ENCODE assay signal across 12 cellular contexts in genomic region chr17:59558953-59559352, GRCh38. TPM values are rescaled to one million over a fixed set of nuclear protein-coding genes. Genes with fewer than 3 reads are reported as not detected.
A peak's percentile ranks its signal among the peaks of the same experiment; 100 is the strongest.
DNase-seq lines count a peak whose midpoint lies in the region; ATAC-seq and TF ChIP-seq lines count a peak whose summit lies in the region.
"Had no signal": no experiment of that assay in that cellular context is flagged by ENCODE, and none has a peak within 500 bp of the region (broad histone marks: within the 10 kb centered on the region; RNA-seq: fewer than 3 reads in every experiment).

No MANE protein-coding gene starts in this region.

- no peak overlapping the region for H3K4me3 ChIP-seq in endodermal cell (ENCODE audit: low read length)
- no peak overlapping the region for H3K4me3 ChIP-seq in psoas muscle
- H3K4me3 ChIP-seq in transverse colon: no peak overlapping the region
- H3K4me3 ChIP-seq: coronary artery had no signal

- intact Hi-C loops in psoas muscle (cut with DNase I): loop anchor here in 1 of 2 donors (10.0 kb wide), 1 partner anchor 244 kb away; no protein-coding TSS in a partner anchor
- intact Hi-C loops in transverse colon (cut with DNase I; ENCODE audit: low total_unique reads): no loop called here

- no peaks in the 10 kb centered on the region for H3K9me3 ChIP-seq in endodermal cell (ENCODE audit: control insufficient read depth, low read length)
- no peaks in the 10 kb centered on the region for H3K9me3 ChIP-seq in psoas muscle
- no peaks in the 10 kb centered on the region for H3K9me3 ChIP-seq in transverse colon

- no peak overlapping the region for H3K27ac ChIP-seq in endodermal cell (ENCODE audit: low read depth, low read length)
- no peak overlapping the region for H3K27ac ChIP-seq in psoas muscle
- no peak overlapping the region for H3K27ac ChIP-seq in transverse colon
- H3K27ac ChIP-seq: coronary artery had no signal

- TF ChIP-seq CTCF in endodermal cell (conservative IDR thresholded peaks at IDR 0.05): peak; percentile 67
- TF ChIP-seq CTCF in psoas muscle (IDR thresholded peaks at IDR 0.05): peak; percentile 26
- peak in 1 of 5 experiments; percentile 7 for TF ChIP-seq CTCF in transverse colon (IDR thresholded peaks at IDR 0.05)

- no peak for TF ChIP-seq POLR2A in transverse colon (IDR thresholded peaks at IDR 0.05)

- no peaks in the 10 kb centered on the region for H3K36me3 Mint-ChIP-seq in endodermal cell (ENCODE audit: low read depth)

- no peak overlapping the region for H3K27ac Mint-ChIP-seq in endodermal cell

- H3K36me3 ChIP-seq in endodermal cell (ENCODE audit: control insufficient read depth, insufficient read depth, low read length): no peaks in the 10 kb centered on the region
- H3K36me3 ChIP-seq in psoas muscle (ENCODE audit: insufficient read depth in 1 of 2, low read depth in 1 of 2): no peaks in the 10 kb centered on the region
- H3K36me3 ChIP-seq in transverse colon: no peaks in the 10 kb centered on the region

- ATAC-seq in psoas muscle: no peak

- no peak overlapping the region for H3K9ac ChIP-seq in endodermal cell (ENCODE audit: extremely low read depth, low read length, poor library complexity, severe bottlenecking)

- in situ Hi-C loops in transverse colon (cut with MboI; ENCODE audit: low pct_ligation_motif_present in 1 of 4, low pct_unique_long_range_greater_than_20kb in 1 of 4, low sequenced_read_pairs in 3 of 4): loop anchor here in 3 of 4 donors (25.0 kb wide), 1 partner anchor 247 kb away; no protein-coding TSS in a partner anchor

- H3K4me1 ChIP-seq in endodermal cell (ENCODE audit: control insufficient read depth, insufficient read depth, low read length) (no peaks in the 10 kb centered on the region), psoas muscle (no peaks in the 10 kb centered on the region), transverse colon (no peaks in the 10 kb centered on the region)

- peaks cover 3% of the 10 kb centered on the region for H3K27me3 ChIP-seq in endodermal cell (ENCODE audit: control insufficient read depth, insufficient read depth, low read length, poor library complexity, severe bottlenecking)
- H3K27me3 ChIP-seq in psoas muscle (ENCODE audit: insufficient read depth in 3 of 3, low read length in 2 of 3): no peaks in the 10 kb centered on the region
- H3K27me3 ChIP-seq in transverse colon: no peaks in the 10 kb centered on the region

- no peaks in the 10 kb centered on the region for H3K9me3 Mint-ChIP-seq in endodermal cell

- no peaks in the 10 kb centered on the region for H3K4me1 Mint-ChIP-seq in endodermal cell

- H3K4me3 Mint-ChIP-seq in endodermal cell: no peak overlapping the region

- H3K27me3 Mint-ChIP-seq in endodermal cell (ENCODE audit: insufficient read depth): peaks cover 10% of the 10 kb centered on the region

- peak; percentile 27 for DNase-seq in DMS 273 (lab: John Stamatoyannopoulos, UW; ENCODE audit: unreplicated experiment)
- no peak for DNase-seq in DMS 273 treated with DMSO at 0.1 percent for 48 hours (lab: John Stamatoyannopoulos, UW)
- DNase-seq in NCI-H1694 (lab: John Stamatoyannopoulos, UW): peak; percentile 11
- DNase-seq in endodermal cell: no peak
- DNase-seq in psoas muscle: no peak
- no peak for DNase-seq in NCI-H1048 (lab: John Stamatoyannopoulos, UW)
- DNase-seq in transverse colon: no peak
- no peak for DNase-seq in NCI-H446 treated with DMSO at 0.1 percent for 48 hours (lab: John Stamatoyannopoulos, UW)
- DNase-seq: kidney, NCI-H187 treated with DMSO at 0.1 percent for 48 hours, retina had no signal

- TF ChIP-seq EP300 in transverse colon (IDR thresholded peaks at IDR 0.05; ENCODE audit: low read depth): no peak

RNA-seq across cellular contexts. Expression of gene DHX40, which starts 6.5 kb away (rescaled TPM):
- total RNA-seq in endodermal cell (10 to 100 TPM; 32.7 to 36.2 TPM), psoas muscle (10 to 100 TPM; 17.2 to 21.8 (median 20.1) TPM), transverse colon (10 to 100 TPM in 2 of 4 donors, 1 to 10 TPM in 2; 6.0 to 30.2 (median 15.2) TPM)
- 62.4 TPM for polyA plus RNA-seq in endodermal cell (2013, experiment 1 of 2)
- 62.7 TPM for polyA plus RNA-seq in endodermal cell (2013, experiment 2 of 2)
- 10 to 100 TPM in 2 of 3 donors, 1 to 10 TPM in 1; 8.5 to 17.2 (median 10.4) TPM for polyA plus RNA-seq in psoas muscle

Comparison
In these comparisons a context has a peak if more than half of its experiments do, and no peak if none do; other contexts are left out.
1. DNase-seq: peak in DMS 273 (single experiment) and NCI-H1694 (single experiment); none in DMS 273 treated with DMSO at 0.1 percent for 48 hours (single experiment), endodermal cell (single experiment), psoas muscle (0 of 2), NCI-H1048 (single experiment), transverse colon (single experiment) and NCI-H446 treated with DMSO at 0.1 percent for 48 hours (single experiment).